In genomic region chr5:150461231-150461630, GRCh38 we compare ENCODE assay signal across 8 cellular contexts. TPM values are rescaled to one million over a fixed set of nuclear protein-coding genes. Genes with fewer than 3 reads are reported as not detected.
DNase-seq lines count a peak whose midpoint lies in the region; ATAC-seq, FAIRE-seq and TF ChIP-seq lines count a peak whose summit lies in the region.

No MANE protein-coding gene starts in this region.

- H4K5ac ChIP-seq in H1 (ENCODE audit: insufficient read length, low read depth, low read length): peak overlapping the region; percentile 34

- TF ChIP-seq EP300 in H1 (IDR thresholded peaks at IDR 0.05; ENCODE audit: borderline replicate concordance in 1 of 2, low read depth in 2 of 2, low read length in 2 of 2): no peak

- no peak overlapping the region for H2BK120ac ChIP-seq in H1 (replicated peaks; ENCODE audit: low read depth, low read length)

- H2BK15ac ChIP-seq in H1 (ENCODE audit: low read length): no peak overlapping the region

- ATAC-seq in GM21723 (IDR thresholded peaks at IDR 0.05; ENCODE audit: unreplicated experiment): peak; percentile 86

- peak overlapping the region; percentile 90 for H3K27ac ChIP-seq in Karpas-422 (ENCODE audit: low read length)
- no peak overlapping the region for H3K27ac ChIP-seq in H1 (ENCODE audit: low read depth, low read length)

- no peaks in the 10 kb centered on the region for H3K9me2 ChIP-seq in Karpas-422 (replicated peaks; ENCODE audit: insufficient read depth, low read length)

- H3K14ac ChIP-seq in H1 (ENCODE audit: insufficient read length): no peak overlapping the region

- H3K4me3 ChIP-seq in Karpas-422 (ENCODE audit: low read length) (peak overlapping the region; percentile 55), H1 (ENCODE audit: extremely low read depth in 1 of 4, insufficient read depth in 2 of 4, low read depth in 3 of 4, low read length in 4 of 4) (no peak overlapping the region)

- FAIRE-seq in GM18507 (lab: Jason Lieb, UNC): peak; percentile 77
- FAIRE-seq in H1 (lab: Jason Lieb, UNC): no peak

- DNase-seq in GM18507 (ENCODE audit: extremely low spot score, insufficient read length, low read depth) (peak; percentile 73), Karpas-422 (peak; percentile 94), H1 (ENCODE audit: low read depth in 1 of 2, low spot score in 2 of 2) (no peak), UCSD-AML1 (lab: John Stamatoyannopoulos, UW; ENCODE audit: unreplicated experiment) (no peak), 8988T (no peak), EL (no peak), cerebellar nuclear complex (lab: John Stamatoyannopoulos, UW) (no peak)

- H3K4me1 ChIP-seq in Karpas-422 (ENCODE audit: low read length) (peaks cover 23% of the 10 kb centered on the region), H1 (replicated peaks in 1 of 4; ENCODE audit: control insufficient read depth in 3 of 4, insufficient read depth in 4 of 4, low read length in 3 of 4) (peaks cover 3 to 30% (median 15%) of the 10 kb centered on the region in 4 experiments)

- peak overlapping the region; percentile 99; the same call in 1 of the 2 replicates for H2BK20ac ChIP-seq in H1 (ENCODE audit: low read length)

- H2BK12ac ChIP-seq in H1 (ENCODE audit: low read depth, low read length): peak overlapping the region; percentile 94

- H3K23me2 ChIP-seq in H1 (ENCODE audit: low read depth, low read length): no peaks in the 10 kb centered on the region

- TF ChIP-seq CTCF in H1 (IDR thresholded peaks at IDR 0.05; ENCODE audit: control extremely low read depth in 1 of 3, insufficient read depth in 1 of 3, low read depth in 1 of 3, low read length in 3 of 3): no peak

- peak overlapping the region; percentile 70 for H3K9ac ChIP-seq in Karpas-422 (ENCODE audit: low read length)
- H3K9ac ChIP-seq in H1 (replicated peaks in 1 of 4; ENCODE audit: extremely low read depth in 1 of 4, low read depth in 3 of 4, low read length in 3 of 4): no peak overlapping the region

- H2AK5ac ChIP-seq in H1 (ENCODE audit: low read depth, low read length): no peak overlapping the region

- H4K20me1 ChIP-seq in Karpas-422 (ENCODE audit: insufficient read depth, low read depth, low read length): no peaks in the 10 kb centered on the region
- H4K20me1 ChIP-seq in H1 (replicated peaks in 1 of 2; ENCODE audit: control insufficient read depth in 1 of 2, insufficient read depth in 2 of 2, low read length in 2 of 2): no peaks in the 10 kb centered on the region

- no peak overlapping the region for H3K4ac ChIP-seq in H1 (replicated peaks; ENCODE audit: insufficient read length, low read depth, low read length)

- no peaks in the 10 kb centered on the region for H3K27me3 ChIP-seq in Karpas-422 (ENCODE audit: low read length)
- H3K27me3 ChIP-seq in H1 (replicated peaks in 1 of 4; ENCODE audit: control insufficient read depth in 3 of 4, extremely low read depth in 1 of 4, insufficient read depth in 3 of 4, low read length in 3 of 4): no peaks in the 10 kb centered on the region

- no peak overlapping the region for H3K56ac ChIP-seq in H1 (replicated peaks; ENCODE audit: insufficient read length, low read depth, low read length)

- H3K79me2 ChIP-seq in Karpas-422 (ENCODE audit: low read length) (no peaks in the 10 kb centered on the region), H1 (ENCODE audit: control insufficient read depth in 1 of 2, insufficient read depth in 2 of 2, low read length in 2 of 2) (no peaks in the 10 kb centered on the region)

- peak overlapping the region; percentile 98 for H2AFZ ChIP-seq in Karpas-422 (ENCODE audit: low read length)
- peak overlapping the region; percentile 33; the same call in 1 of the 2 replicates for H2AFZ ChIP-seq in H1 (ENCODE audit: low read length)

- no peaks in the 10 kb centered on the region for H3K36me3 ChIP-seq in Karpas-422 (ENCODE audit: insufficient read depth, low read length)
- no peaks in the 10 kb centered on the region for H3K36me3 ChIP-seq in H1 (ENCODE audit: control insufficient read depth in 2 of 4, insufficient read depth in 4 of 4, low read length in 3 of 4)

- no peaks in the 10 kb centered on the region for H3K79me1 ChIP-seq in H1 (ENCODE audit: low read depth, low read length)

- no peak overlapping the region; the same call in 1 of the 2 replicates for H4K8ac ChIP-seq in H1 (ENCODE audit: extremely low read depth, insufficient read depth, low read length)

- POLR2A ChIA-PET in H1 (lab: Charles Lee; ENCODE audit: partially characterized antibody): interaction anchor here (0.8 to 3.8 kb wide), 13 partner anchors 11 to 239 kb away, joined by 3 to 38 read pairs (median 5); partner anchors contain the start of gene RPS14

- H4K91ac ChIP-seq in H1 (replicated peaks; ENCODE audit: insufficient read length, low read length): peak overlapping the region; percentile 59

- no peak for TF ChIP-seq POLR2A in H1 (IDR thresholded peaks at IDR 0.05; ENCODE audit: control extremely low read depth in 1 of 2, low read depth in 2 of 2, low read length in 2 of 2)

- H3K18ac ChIP-seq in H1 (ENCODE audit: extremely low read depth, low read length): peak overlapping the region; percentile 97

- no peak for TF ChIP-seq RAD21 in H1 (IDR thresholded peaks at IDR 0.05 in 1 of 2, conservative IDR thresholded peaks at IDR 0.05 in 1 of 2; ENCODE audit: low read depth in 2 of 2, low read length in 2 of 2)

- H3K23ac ChIP-seq in H1 (ENCODE audit: insufficient read length): no peak overlapping the region

- H2BK5ac ChIP-seq in H1 (ENCODE audit: low read depth, low read length): peak overlapping the region; percentile 93; the same call in 1 of the 2 replicates

- H3K9me3 ChIP-seq in Karpas-422 (ENCODE audit: low read length) (no peaks in the 10 kb centered on the region), H1 (ENCODE audit: insufficient read depth in 2 of 2, low read depth in 1 of 2, low read length in 1 of 2) (no peaks in the 10 kb centered on the region)

- WGBS in H1 (ENCODE audit: extremely low coverage in 1 of 2, insufficient coverage in 1 of 2, insufficient read length in 1 of 2, insufficient replicate concordance in 2 of 2, low coverage in 1 of 2, low lambda C conversion rate in 2 of 2, missing lambda C conversion rate in 1 of 2), 2 experiments: 62% methylated on average over 2 of the region's 2 CpGs; no CpG with 5 or more reads in 1 of the 2 experiments

- H3K4me2 ChIP-seq in Karpas-422 (ENCODE audit: low read depth, low read length, poor library complexity, severe bottlenecking) (peak overlapping the region; percentile 74), H1 (ENCODE audit: insufficient read depth in 1 of 2, low read depth in 2 of 2, low read length in 2 of 2) (peak overlapping the region; percentile 16 to 31; a peak in 3 of 4 replicates)

- CTCF ChIA-PET in H1 (lab: Charles Lee; ENCODE audit: partially characterized antibody): interaction anchor here (0.6 to 13.5 kb wide), 16 partner anchors 11 to 385 kb away, joined by 3 to 209 read pairs (median 4); partner anchors contain the start of genes IRGM and RPS14

TF ChIP-seq in H1, 55 proteins besides CTCF, POLR2A, EP300 and RAD21:
- TF ChIP-seq TCF12 (IDR thresholded peaks at IDR 0.05; ENCODE audit: low read depth, low read length) (0 out of 2 replicates have a peak, but pooled peaks have one; percentile 48), HDAC2 (IDR thresholded peaks at IDR 0.05; ENCODE audit: borderline replicate concordance in 1 of 2, low read depth in 2 of 2, low read length in 2 of 2) (peak in 1 of 2 experiments; percentile 81; a peak in 1 of 4 replicates), ASH2L (IDR thresholded peaks at IDR 0.05; ENCODE audit: low read length) (peak; percentile 29), SP1 (IDR thresholded peaks at IDR 0.05; ENCODE audit: low read depth, low read length) (no peak), CREB1 (IDR thresholded peaks at IDR 0.05) (0 out of 2 replicates have a peak, but pooled peaks have one; percentile 19)

RNA-seq across cellular contexts. Expression of gene RPS14, which starts 11.7 kb away (rescaled TPM):
- total RNA-seq in Karpas-422 (2014; rRNA removed; shearing (Covaris generic); ENCODE audit: low replicate concordance): 3,040 and 3,750 TPM in 2 replicates
- total RNA-seq in H1 (2021; fragmentation: NEBNext Ultra II Directional; extraction: Animal tissue kit (Norgen Biotek cat#: 25700)): 2,548 and 2,599 TPM in 2 replicates
- 5,579 and 6,423 TPM in 2 replicates for polyA plus RNA-seq in H1 (2011; rRNA removed)
- polyA plus RNA-seq in H1 (2011; cell fraction: cytosol; rRNA removed): 6,153 TPM
- polyA plus RNA-seq in H1 (2011; cell fraction: nucleus; rRNA removed): 2,076 TPM
- polyA plus RNA-seq in H1 (2012, experiment 1 of 2): 3,315 to 4,827 TPM (median 4,072 TPM) in 4 replicates
- 7,349 TPM for polyA plus RNA-seq in H1 (2012, experiment 2 of 2)
- 3,849 TPM for polyA plus RNA-seq in H1 (2013, experiment 1 of 2)
- 4,074 TPM for polyA plus RNA-seq in H1 (2013, experiment 2 of 2)
- polyA minus RNA-seq in H1 (2011; rRNA and poly(A)+ RNA removed): 913 and 940 TPM in 2 replicates
- 455 TPM for polyA minus RNA-seq in H1 (2011; cell fraction: cytosol; rRNA and poly(A)+ RNA removed)
- polyA minus RNA-seq in H1 (2011; cell fraction: nucleus; rRNA and poly(A)+ RNA removed): 375 TPM

RNA-seq across cellular contexts. Expression of gene NDST1, which starts 46.7 kb away (rescaled TPM):
- 8.4 and 20.9 TPM in 2 replicates for total RNA-seq in Karpas-422 (2014; rRNA removed; shearing (Covaris generic); ENCODE audit: low replicate concordance)
- total RNA-seq in H1 (2021; fragmentation: NEBNext Ultra II Directional; extraction: Animal tissue kit (Norgen Biotek cat#: 25700)): 70.1 and 72.0 TPM in 2 replicates
- polyA plus RNA-seq in H1 (2011; rRNA removed): 27.0 and 37.7 TPM in 2 replicates
- 21.2 TPM for polyA plus RNA-seq in H1 (2011; cell fraction: cytosol; rRNA removed)
- 50.8 TPM for polyA plus RNA-seq in H1 (2011; cell fraction: nucleus; rRNA removed)
- polyA plus RNA-seq in H1 (2012, experiment 1 of 2): 28.7 to 34.5 TPM (median 31.7 TPM) in 4 replicates
- polyA plus RNA-seq in H1 (2012, experiment 2 of 2): 30.3 TPM
- 30.1 TPM for polyA plus RNA-seq in H1 (2013, experiment 1 of 2)
- 32.9 TPM for polyA plus RNA-seq in H1 (2013, experiment 2 of 2)
- 41.4 and 47.8 TPM in 2 replicates for polyA minus RNA-seq in H1 (2011; rRNA and poly(A)+ RNA removed)
- 32.1 TPM for polyA minus RNA-seq in H1 (2011; cell fraction: cytosol; rRNA and poly(A)+ RNA removed)
- 37.9 TPM for polyA minus RNA-seq in H1 (2011; cell fraction: nucleus; rRNA and poly(A)+ RNA removed)

RNA-seq across cellular contexts. Expression of gene CD74, which starts 48.5 kb away (rescaled TPM):
- 5,756 and 8,933 TPM in 2 replicates for total RNA-seq in Karpas-422 (2014; rRNA removed; shearing (Covaris generic); ENCODE audit: low replicate concordance)
- 45.9 and 48.6 TPM in 2 replicates for total RNA-seq in H1 (2021; fragmentation: NEBNext Ultra II Directional; extraction: Animal tissue kit (Norgen Biotek cat#: 25700))
- 61.0 and 61.8 TPM in 2 replicates for polyA plus RNA-seq in H1 (2011; rRNA removed)
- polyA plus RNA-seq in H1 (2011; cell fraction: cytosol; rRNA removed): 32.2 TPM
- 47.9 TPM for polyA plus RNA-seq in H1 (2011; cell fraction: nucleus; rRNA removed)
- polyA plus RNA-seq in H1 (2012, experiment 1 of 2): 52.7 to 98.5 TPM (median 93.0 TPM) in 4 replicates
- 84.1 TPM for polyA plus RNA-seq in H1 (2012, experiment 2 of 2)
- polyA plus RNA-seq in H1 (2013, experiment 1 of 2): 152 TPM
- polyA plus RNA-seq in H1 (2013, experiment 2 of 2): 192 TPM
- 25.9 and 26.9 TPM in 2 replicates for polyA minus RNA-seq in H1 (2011; rRNA and poly(A)+ RNA removed)
- 37.9 TPM for polyA minus RNA-seq in H1 (2011; cell fraction: cytosol; rRNA and poly(A)+ RNA removed)
- polyA minus RNA-seq in H1 (2011; cell fraction: nucleus; rRNA and poly(A)+ RNA removed): 26.2 TPM

Comparison
In these comparisons a context has a peak if more than half of its experiments do, and no peak if none do; other contexts are left out.
1. DNase-seq: peak in GM18507 (single experiment) and Karpas-422 (single experiment); none in H1 (0 of 2), UCSD-AML1 (single experiment), 8988T (single experiment), EL (single experiment) and cerebellar nuclear complex (0 of 2).
2. RNA of gene CD74, which starts 48.5 kb away (total RNA-seq): 5,756 to 8,933 TPM in Karpas-422; 45.9 to 48.6 TPM in H1; every median in the first group is over 100 times any median in the second.